ENCODE assay signal across 1 cellular context in the genomic region with DNA sequence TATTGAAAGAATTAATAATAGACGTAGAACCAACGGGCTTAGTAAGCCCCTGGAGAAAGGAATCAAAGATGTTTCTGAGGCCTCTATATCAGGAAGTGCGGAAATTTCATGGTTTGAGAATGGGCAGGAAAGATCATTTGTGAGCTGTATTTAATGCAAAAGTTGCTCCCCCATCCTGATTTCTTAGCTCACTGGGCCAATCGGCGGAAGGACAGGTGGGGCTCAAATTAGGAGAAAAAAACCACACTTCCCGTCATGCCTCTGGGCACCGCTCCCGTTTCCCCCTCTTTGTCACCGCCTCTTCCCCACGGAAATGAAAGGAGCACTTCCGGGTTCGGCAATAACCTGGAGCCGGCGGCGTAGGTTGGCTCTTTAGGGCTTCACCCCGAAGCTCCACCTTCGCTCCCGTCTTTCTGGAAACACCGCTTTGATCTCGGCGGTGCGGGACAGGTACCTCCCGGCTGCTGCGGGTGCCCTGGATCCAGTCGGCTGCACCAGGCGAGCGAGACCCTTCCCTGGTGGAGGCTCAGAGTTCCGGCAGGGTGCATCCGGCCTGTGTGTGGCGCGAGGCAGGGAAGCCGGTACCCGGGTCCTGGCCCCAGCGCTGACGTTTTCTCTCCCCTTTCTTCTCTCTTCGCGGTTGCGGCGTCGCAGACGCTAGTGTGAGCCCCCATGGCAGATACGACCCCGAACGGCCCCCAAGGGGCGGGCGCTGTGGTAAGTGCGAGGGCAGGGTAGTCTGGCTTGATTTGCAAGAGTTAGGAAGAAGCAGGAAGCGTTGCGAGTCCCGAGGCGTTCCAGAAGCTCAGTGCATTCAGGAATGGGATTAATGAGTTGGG.
TF ChIP-seq lines count a peak whose summit lies in the region.

A gene with protein sequence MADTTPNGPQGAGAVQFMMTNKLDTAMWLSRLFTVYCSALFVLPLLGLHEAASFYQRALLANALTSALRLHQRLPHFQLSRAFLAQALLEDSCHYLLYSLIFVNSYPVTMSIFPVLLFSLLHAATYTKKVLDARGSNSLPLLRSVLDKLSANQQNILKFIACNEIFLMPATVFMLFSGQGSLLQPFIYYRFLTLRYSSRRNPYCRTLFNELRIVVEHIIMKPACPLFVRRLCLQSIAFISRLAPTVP (plus strand): TSS at position 617 of the 839 bp plus-strand sequence. CDS start 56 bp downstream, at position 673.

TF ChIP-seq in HepG2, 621 proteins besides CTCF, POLR2A, EP300 and RAD21 (continued from another document and continues in another):
- TF ChIP-seq, protein P1, sequence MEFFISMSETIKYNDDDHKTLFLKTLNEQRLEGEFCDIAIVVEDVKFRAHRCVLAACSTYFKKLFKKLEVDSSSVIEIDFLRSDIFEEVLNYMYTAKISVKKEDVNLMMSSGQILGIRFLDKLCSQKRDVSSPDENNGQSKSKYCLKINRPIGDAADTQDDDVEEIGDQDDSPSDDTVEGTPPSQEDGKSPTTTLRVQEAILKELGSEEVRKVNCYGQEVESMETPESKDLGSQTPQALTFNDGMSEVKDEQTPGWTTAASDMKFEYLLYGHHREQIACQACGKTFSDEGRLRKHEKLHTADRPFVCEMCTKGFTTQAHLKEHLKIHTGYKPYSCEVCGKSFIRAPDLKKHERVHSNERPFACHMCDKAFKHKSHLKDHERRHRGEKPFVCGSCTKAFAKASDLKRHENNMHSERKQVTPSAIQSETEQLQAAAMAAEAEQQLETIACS (CRISPR knock-in tag; IDR thresholded peaks at IDR 0.05) = no peak
- TF ChIP-seq ZBTB3 (CRISPR knock-in tag; IDR thresholded peaks at IDR 0.05; ENCODE audit: borderline replicate concordance, low read depth) = no peak
- TF ChIP-seq FOXP1 (IDR thresholded peaks at IDR 0.05) = no peak
- TF ChIP-seq FOXP1 (CRISPR knock-in tag; IDR thresholded peaks at IDR 0.05) = no peak
- TF ChIP-seq SUZ12 (IDR thresholded peaks at IDR 0.05; ENCODE audit: low read depth, low read length) = peak; percentile 79
- TF ChIP-seq, protein P2, sequence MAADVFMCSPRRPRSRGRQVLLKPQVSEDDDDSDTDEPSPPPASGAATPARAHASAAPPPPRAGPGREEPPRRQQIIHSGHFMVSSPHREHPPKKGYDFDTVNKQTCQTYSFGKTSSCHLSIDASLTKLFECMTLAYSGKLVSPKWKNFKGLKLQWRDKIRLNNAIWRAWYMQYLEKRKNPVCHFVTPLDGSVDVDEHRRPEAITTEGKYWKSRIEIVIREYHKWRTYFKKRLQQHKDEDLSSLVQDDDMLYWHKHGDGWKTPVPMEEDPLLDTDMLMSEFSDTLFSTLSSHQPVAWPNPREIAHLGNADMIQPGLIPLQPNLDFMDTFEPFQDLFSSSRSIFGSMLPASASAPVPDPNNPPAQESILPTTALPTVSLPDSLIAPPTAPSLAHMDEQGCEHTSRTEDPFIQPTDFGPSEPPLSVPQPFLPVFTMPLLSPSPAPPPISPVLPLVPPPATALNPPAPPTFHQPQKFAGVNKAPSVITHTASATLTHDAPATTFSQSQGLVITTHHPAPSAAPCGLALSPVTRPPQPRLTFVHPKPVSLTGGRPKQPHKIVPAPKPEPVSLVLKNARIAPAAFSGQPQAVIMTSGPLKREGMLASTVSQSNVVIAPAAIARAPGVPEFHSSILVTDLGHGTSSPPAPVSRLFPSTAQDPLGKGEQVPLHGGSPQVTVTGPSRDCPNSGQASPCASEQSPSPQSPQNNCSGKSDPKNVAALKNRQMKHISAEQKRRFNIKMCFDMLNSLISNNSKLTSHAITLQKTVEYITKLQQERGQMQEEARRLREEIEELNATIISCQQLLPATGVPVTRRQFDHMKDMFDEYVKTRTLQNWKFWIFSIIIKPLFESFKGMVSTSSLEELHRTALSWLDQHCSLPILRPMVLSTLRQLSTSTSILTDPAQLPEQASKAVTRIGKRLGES (CRISPR knock-in tag; IDR thresholded peaks at IDR 0.05; ENCODE audit: borderline replicate concordance) = no peak
- TF ChIP-seq ZNF572 (CRISPR knock-in tag; IDR thresholded peaks at IDR 0.05) = peak; percentile 83; the same call in 1 of the 2 replicates
- TF ChIP-seq FOXK1 (CRISPR knock-in tag; IDR thresholded peaks at IDR 0.05; ENCODE audit: borderline replicate concordance, low read depth) = peak; percentile 79; the same call in 1 of the 2 replicates
- peak; percentile 41; the same call in 1 of the 2 replicates for TF ChIP-seq JUN (CRISPR knock-in tag; IDR thresholded peaks at IDR 0.05)
- no peak for TF ChIP-seq ZNF264 (CRISPR knock-in tag; IDR thresholded peaks at IDR 0.05)
- no peak; the same call in 1 of the 2 replicates for TF ChIP-seq ZNF446 (CRISPR knock-in tag; IDR thresholded peaks at IDR 0.05)
- TF ChIP-seq, protein P3, sequence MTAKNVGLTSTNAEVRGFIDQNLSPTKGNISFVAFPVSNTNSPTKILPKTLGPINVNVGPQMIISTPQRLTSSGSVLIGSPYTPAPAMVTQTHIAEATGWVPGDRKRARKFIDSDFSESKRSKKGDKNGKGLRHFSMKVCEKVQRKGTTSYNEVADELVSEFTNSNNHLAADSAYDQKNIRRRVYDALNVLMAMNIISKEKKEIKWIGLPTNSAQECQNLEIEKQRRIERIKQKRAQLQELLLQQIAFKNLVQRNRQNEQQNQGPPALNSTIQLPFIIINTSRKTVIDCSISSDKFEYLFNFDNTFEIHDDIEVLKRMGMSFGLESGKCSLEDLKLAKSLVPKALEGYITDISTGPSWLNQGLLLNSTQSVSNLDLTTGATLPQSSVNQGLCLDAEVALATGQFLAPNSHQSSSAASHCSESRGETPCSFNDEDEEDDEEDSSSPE (CRISPR knock-in tag; IDR thresholded peaks at IDR 0.05) = peak; percentile 45; the same call in 1 of the 2 replicates
- no peak for TF ChIP-seq ZBTB42 (CRISPR knock-in tag; IDR thresholded peaks at IDR 0.05)
- TF ChIP-seq REL (CRISPR knock-in tag; conservative IDR thresholded peaks at IDR 0.05) = no peak; the same call in 1 of the 2 replicates
- TF ChIP-seq ADNP (CRISPR knock-in tag; IDR thresholded peaks at IDR 0.05) = no peak
- TF ChIP-seq, protein P4, sequence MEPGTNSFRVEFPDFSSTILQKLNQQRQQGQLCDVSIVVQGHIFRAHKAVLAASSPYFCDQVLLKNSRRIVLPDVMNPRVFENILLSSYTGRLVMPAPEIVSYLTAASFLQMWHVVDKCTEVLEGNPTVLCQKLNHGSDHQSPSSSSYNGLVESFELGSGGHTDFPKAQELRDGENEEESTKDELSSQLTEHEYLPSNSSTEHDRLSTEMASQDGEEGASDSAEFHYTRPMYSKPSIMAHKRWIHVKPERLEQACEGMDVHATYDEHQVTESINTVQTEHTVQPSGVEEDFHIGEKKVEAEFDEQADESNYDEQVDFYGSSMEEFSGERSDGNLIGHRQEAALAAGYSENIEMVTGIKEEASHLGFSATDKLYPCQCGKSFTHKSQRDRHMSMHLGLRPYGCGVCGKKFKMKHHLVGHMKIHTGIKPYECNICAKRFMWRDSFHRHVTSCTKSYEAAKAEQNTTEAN (CRISPR knock-in tag; conservative IDR thresholded peaks at IDR 0.05) = peak; percentile 40; the same call in 1 of the 2 replicates
- TF ChIP-seq SALL1 (CRISPR knock-in tag; IDR thresholded peaks at IDR 0.05) = peak; percentile 64
- TF ChIP-seq, protein P5, sequence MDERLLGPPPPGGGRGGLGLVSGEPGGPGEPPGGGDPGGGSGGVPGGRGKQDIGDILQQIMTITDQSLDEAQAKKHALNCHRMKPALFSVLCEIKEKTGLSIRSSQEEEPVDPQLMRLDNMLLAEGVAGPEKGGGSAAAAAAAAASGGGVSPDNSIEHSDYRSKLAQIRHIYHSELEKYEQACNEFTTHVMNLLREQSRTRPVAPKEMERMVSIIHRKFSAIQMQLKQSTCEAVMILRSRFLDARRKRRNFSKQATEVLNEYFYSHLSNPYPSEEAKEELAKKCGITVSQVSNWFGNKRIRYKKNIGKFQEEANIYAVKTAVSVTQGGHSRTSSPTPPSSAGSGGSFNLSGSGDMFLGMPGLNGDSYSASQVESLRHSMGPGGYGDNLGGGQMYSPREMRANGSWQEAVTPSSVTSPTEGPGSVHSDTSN (CRISPR knock-in tag; IDR thresholded peaks at IDR 0.05) = no peak
- TF ChIP-seq NR1H2 (CRISPR knock-in tag; IDR thresholded peaks at IDR 0.05; ENCODE audit: borderline replicate concordance, low read depth) = no peak
- TF ChIP-seq, protein P6, sequence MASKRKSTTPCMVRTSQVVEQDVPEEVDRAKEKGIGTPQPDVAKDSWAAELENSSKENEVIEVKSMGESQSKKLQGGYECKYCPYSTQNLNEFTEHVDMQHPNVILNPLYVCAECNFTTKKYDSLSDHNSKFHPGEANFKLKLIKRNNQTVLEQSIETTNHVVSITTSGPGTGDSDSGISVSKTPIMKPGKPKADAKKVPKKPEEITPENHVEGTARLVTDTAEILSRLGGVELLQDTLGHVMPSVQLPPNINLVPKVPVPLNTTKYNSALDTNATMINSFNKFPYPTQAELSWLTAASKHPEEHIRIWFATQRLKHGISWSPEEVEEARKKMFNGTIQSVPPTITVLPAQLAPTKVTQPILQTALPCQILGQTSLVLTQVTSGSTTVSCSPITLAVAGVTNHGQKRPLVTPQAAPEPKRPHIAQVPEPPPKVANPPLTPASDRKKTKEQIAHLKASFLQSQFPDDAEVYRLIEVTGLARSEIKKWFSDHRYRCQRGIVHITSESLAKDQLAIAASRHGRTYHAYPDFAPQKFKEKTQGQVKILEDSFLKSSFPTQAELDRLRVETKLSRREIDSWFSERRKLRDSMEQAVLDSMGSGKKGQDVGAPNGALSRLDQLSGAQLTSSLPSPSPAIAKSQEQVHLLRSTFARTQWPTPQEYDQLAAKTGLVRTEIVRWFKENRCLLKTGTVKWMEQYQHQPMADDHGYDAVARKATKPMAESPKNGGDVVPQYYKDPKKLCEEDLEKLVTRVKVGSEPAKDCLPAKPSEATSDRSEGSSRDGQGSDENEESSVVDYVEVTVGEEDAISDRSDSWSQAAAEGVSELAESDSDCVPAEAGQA (IDR thresholded peaks at IDR 0.05; ENCODE audit: low read depth) = 0 out of 2 replicates have a peak, but pooled peaks have one; percentile 47
- TF ChIP-seq, protein P6 (CRISPR knock-in tag; IDR thresholded peaks at IDR 0.05; ENCODE audit: borderline replicate concordance) = no peak; the same call in 1 of the 2 replicates
- TF ChIP-seq ZNF430 (CRISPR knock-in tag; IDR thresholded peaks at IDR 0.05) = peak; percentile 79
- TF ChIP-seq ATF7 (IDR thresholded peaks at IDR 0.05) = no peak
- no peak for TF ChIP-seq ATF7 (CRISPR knock-in tag; IDR thresholded peaks at IDR 0.05)
- no peak for TF ChIP-seq FLYWCH1 (CRISPR knock-in tag; IDR thresholded peaks at IDR 0.05)
- peak; percentile 51 for TF ChIP-seq CREB1 (IDR thresholded peaks at IDR 0.05)
- peak; percentile 80 for TF ChIP-seq CREB1 (CRISPR knock-in tag; IDR thresholded peaks at IDR 0.05)
- no peak; the same call in 1 of the 2 replicates for TF ChIP-seq ZNF441 (CRISPR knock-in tag; IDR thresholded peaks at IDR 0.05; ENCODE audit: borderline replicate concordance)
- no peak for TF ChIP-seq CBX2 (IDR thresholded peaks at IDR 0.05; ENCODE audit: low read depth, low read length)
- no peak for TF ChIP-seq CBX2 (CRISPR knock-in tag; IDR thresholded peaks at IDR 0.05; ENCODE audit: low read depth)
- TF ChIP-seq, protein P7, sequence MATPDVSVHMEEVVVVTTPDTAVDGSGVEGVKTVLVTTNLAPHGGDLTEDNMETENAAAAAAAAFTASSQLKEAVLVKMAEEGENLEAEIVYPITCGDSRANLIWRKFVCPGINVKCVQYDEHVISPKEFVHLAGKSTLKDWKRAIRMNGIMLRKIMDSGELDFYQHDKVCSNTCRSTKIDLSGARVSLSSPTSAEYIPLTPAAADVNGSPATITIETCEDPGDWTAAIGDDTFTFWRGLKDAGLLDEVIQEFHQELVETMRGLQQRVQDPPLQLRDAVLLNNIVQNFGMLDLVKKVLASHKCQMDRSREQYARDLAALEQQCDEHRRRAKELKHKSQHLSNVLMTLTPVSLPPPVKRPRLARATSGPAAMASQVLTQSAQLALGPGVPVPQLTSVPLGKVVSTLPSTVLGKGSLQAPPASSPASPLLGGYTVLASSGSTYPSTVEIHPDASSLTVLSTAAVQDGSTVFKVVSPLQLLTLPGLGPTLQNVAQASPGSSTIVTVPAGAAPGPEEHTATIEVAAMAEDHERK (CRISPR knock-in tag; IDR thresholded peaks at IDR 0.05; ENCODE audit: low read depth) = no peak
